In the genomic region with DNA sequence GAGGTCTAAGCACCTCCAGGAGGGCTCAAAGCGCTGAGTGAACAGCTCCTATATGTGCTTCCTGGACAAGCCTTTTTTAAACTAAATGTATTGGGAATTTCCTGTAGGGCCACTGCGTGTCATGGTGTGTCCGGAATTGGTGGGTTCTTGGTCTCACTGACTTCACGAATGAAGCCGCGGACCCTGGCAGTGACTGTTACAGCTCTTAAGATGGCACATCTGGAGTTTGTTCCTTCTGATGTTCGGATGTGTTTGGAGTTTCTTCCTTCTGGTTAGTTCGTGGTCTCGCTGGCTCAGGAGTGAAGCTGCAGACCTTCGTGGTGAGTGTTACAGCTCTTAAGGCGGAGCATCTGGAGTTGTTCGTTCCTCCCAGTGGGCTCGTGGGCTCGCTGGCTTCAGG, we compare ENCODE assay signal across 13 cellular contexts. TPM values are rescaled to one million over a fixed set of nuclear protein-coding genes. Genes with fewer than 3 reads are reported as not detected.
A peak's percentile ranks its signal among the peaks of the same experiment; 100 is the strongest.
DNase-seq lines count a peak whose midpoint lies in the region; ATAC-seq lines count a peak whose summit lies in the region.
"Not testable (repeated sequence)": the region's sequence is repeated elsewhere in the genome, so short reads cannot be mapped to it uniquely, and the experiment has no call there.
"Had no signal": no experiment of that assay in that cellular context is flagged by ENCODE, and none has a peak within 500 bp of the region (broad histone marks: within the 10 kb centered on the region; RNA-seq: fewer than 3 reads in every experiment).

No MANE protein-coding gene starts in this region.

- intact Hi-C loops in Right ventricle myocardium inferior (cut with DNase I), result not testable (repeated sequence)

- peak; percentile 0 for DNase-seq in OCI-M1 (lab: John Stamatoyannopoulos, UW)
- peak; percentile 53 for DNase-seq in Right ventricle myocardium inferior (ENCODE audit: missing footprints)

- ATAC-seq in Right ventricle myocardium inferior, result not testable (repeated sequence)

RNA-seq across cellular contexts. Expression of a gene that starts 51.2 kb away (rescaled TPM):
- not detected for total RNA-seq in Right ventricle myocardium inferior
- total RNA-seq: A172; A673; B cell; Caco-2; Calu3; CD4-positive, alpha-beta memory T cell; CD4-positive, alpha-beta T cell; CD4-positive, CD25-positive, alpha-beta regulatory T cell; CD8-positive, alpha-beta memory T cell; CD8-positive, alpha-beta T cell; Daoy had no signal

RNA-seq across cellular contexts. Expression of a gene that starts 56.2 kb away (rescaled TPM):
- total RNA-seq in Right ventricle myocardium inferior, result not detected
- total RNA-seq: A172; A673; B cell; Caco-2; Calu3; CD4-positive, alpha-beta memory T cell; CD4-positive, alpha-beta T cell; CD4-positive, CD25-positive, alpha-beta regulatory T cell; CD8-positive, alpha-beta memory T cell; CD8-positive, alpha-beta T cell; Daoy had no signal
